ENCODE assay signal across 1 cellular context in genomic region chr1:58983633-58984301, GRCh38.
TF ChIP-seq lines count a peak whose summit lies in the region.

No MANE protein-coding gene starts in this region.

TF ChIP-seq in HEK293, 187 proteins besides CTCF, POLR2A, EP300 and RAD21 (continued from another document):
- TF ChIP-seq, protein P1, sequence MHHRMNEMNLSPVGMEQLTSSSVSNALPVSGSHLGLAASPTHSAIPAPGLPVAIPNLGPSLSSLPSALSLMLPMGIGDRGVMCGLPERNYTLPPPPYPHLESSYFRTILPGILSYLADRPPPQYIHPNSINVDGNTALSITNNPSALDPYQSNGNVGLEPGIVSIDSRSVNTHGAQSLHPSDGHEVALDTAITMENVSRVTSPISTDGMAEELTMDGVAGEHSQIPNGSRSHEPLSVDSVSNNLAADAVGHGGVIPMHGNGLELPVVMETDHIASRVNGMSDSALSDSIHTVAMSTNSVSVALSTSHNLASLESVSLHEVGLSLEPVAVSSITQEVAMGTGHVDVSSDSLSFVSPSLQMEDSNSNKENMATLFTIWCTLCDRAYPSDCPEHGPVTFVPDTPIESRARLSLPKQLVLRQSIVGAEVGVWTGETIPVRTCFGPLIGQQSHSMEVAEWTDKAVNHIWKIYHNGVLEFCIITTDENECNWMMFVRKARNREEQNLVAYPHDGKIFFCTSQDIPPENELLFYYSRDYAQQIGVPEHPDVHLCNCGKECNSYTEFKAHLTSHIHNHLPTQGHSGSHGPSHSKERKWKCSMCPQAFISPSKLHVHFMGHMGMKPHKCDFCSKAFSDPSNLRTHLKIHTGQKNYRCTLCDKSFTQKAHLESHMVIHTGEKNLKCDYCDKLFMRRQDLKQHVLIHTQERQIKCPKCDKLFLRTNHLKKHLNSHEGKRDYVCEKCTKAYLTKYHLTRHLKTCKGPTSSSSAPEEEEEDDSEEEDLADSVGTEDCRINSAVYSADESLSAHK (tag by site-specific recombination; IDR thresholded peaks at IDR 0.05), result no peak
- TF ChIP-seq ZNF138 (tag by site-specific recombination; IDR thresholded peaks at IDR 0.05; ENCODE audit: borderline replicate concordance) (no peak), ZNF133 (tag by site-specific recombination; IDR thresholded peaks at IDR 0.05) (peak; percentile 39; the same call in 1 of the 2 replicates)
